ENCODE assay signal across 15 cellular contexts in genomic region chrX:48819394-48819793, GRCh38. TPM values are rescaled to one million over a fixed set of nuclear protein-coding genes. Genes with fewer than 3 reads are reported as not detected.
"Had no signal": no experiment of that assay in that cellular context is flagged by ENCODE, and none has a peak within 500 bp of the region (broad histone marks: within the 10 kb centered on the region; RNA-seq: fewer than 3 reads in every experiment).

No MANE protein-coding gene starts in this region.

RNA-seq across cellular contexts. Expression of gene ERAS, which starts 6.9 kb away (rescaled TPM):
- total RNA-seq: activated B cell treated with CpG ODN at 0.5 μM for 24 hours; activated CD4-positive, alpha-beta memory T cell treated with anti-CD3 and anti-CD28 coated beads for 36 hours; activated CD4-positive, alpha-beta memory T cell treated with anti-CD3 and anti-CD28 coated beads, Interleukin-2, amount 10 ng/mL, durations not matched to agents 7 days and 5 days; activated CD4-positive, alpha-beta T cell treated with anti-CD3 and anti-CD28 coated beads for 36 hours; activated CD4-positive, alpha-beta T cell treated with anti-CD3 and anti-CD28 coated beads, Interleukin-2, amount 10 ng/mL, durations not matched to agents 24 days and 14 days; activated CD4-positive, alpha-beta T cell treated with anti-CD3 and anti-CD28 coated beads, Interleukin-2, amount 10 ng/mL, durations not matched to agents 7 days and 5 days; activated CD8-positive, alpha-beta memory T cell treated with anti-CD3 and anti-CD28 coated beads, Interleukin-2, amount 10 ng/mL, durations not matched to agents 7 days and 5 days; activated CD8-positive, alpha-beta T cell treated with anti-CD3 and anti-CD28 coated beads for 36 hours; activated CD8-positive, alpha-beta T cell treated with anti-CD3 and anti-CD28 coated beads, Interleukin-2, amount 10 ng/mL, durations not matched to agents 7 days and 5 days; T-cell; T-helper 1 cell treated with Interleukin-12 subunit alpha and Interleukin-12 subunit beta and Interleukin-4 antibody, amounts not matched to agents 30 ng/mL and 1 ng/mL, for 36 hours; T-helper 17 cell; T-helper 2 cell treated with Interferon-gamma antibody and Interleukin-4, amounts not matched to agents 100 ng/mL and 5 ng/mL, for 36 hours; WTC11 had no signal

RNA-seq across cellular contexts. Expression of gene PCSK1N, which starts 16.0 kb away (rescaled TPM):
- total RNA-seq: activated B cell treated with CpG ODN at 0.5 μM for 24 hours; activated CD8-positive, alpha-beta T cell treated with anti-CD3 and anti-CD28 coated beads, Interleukin-2, amount 10 ng/mL, durations not matched to agents 7 days and 5 days had no signal

RNA-seq across cellular contexts. Expression of gene GATA1, which starts 33.0 kb away (rescaled TPM):
- total RNA-seq: activated B cell treated with CpG ODN at 0.5 μM for 24 hours; activated CD4-positive, alpha-beta memory T cell treated with anti-CD3 and anti-CD28 coated beads for 36 hours; activated CD4-positive, alpha-beta memory T cell treated with anti-CD3 and anti-CD28 coated beads, Interleukin-2, amount 10 ng/mL, durations not matched to agents 7 days and 5 days; activated CD4-positive, alpha-beta T cell treated with anti-CD3 and anti-CD28 coated beads for 36 hours; activated CD4-positive, alpha-beta T cell treated with anti-CD3 and anti-CD28 coated beads, Interleukin-2, amount 10 ng/mL, durations not matched to agents 24 days and 14 days; activated CD4-positive, alpha-beta T cell treated with anti-CD3 and anti-CD28 coated beads, Interleukin-2, amount 10 ng/mL, durations not matched to agents 7 days and 5 days; activated CD8-positive, alpha-beta memory T cell treated with anti-CD3 and anti-CD28 coated beads for 36 hours; activated CD8-positive, alpha-beta memory T cell treated with anti-CD3 and anti-CD28 coated beads, Interleukin-2, amount 10 ng/mL, durations not matched to agents 7 days and 5 days; activated CD8-positive, alpha-beta T cell treated with anti-CD3 and anti-CD28 coated beads for 36 hours; activated CD8-positive, alpha-beta T cell treated with anti-CD3 and anti-CD28 coated beads, Interleukin-2, amount 10 ng/mL, durations not matched to agents 7 days and 5 days; T-helper 1 cell treated with Interleukin-12 subunit alpha and Interleukin-12 subunit beta and Interleukin-4 antibody, amounts not matched to agents 30 ng/mL and 1 ng/mL, for 36 hours; T-helper 2 cell treated with Interferon-gamma antibody and Interleukin-4, amounts not matched to agents 100 ng/mL and 5 ng/mL, for 36 hours had no signal

RNA-seq across cellular contexts. Expression of gene GLOD5, which starts 57.8 kb away (rescaled TPM):
- total RNA-seq: activated B cell treated with CpG ODN at 0.5 μM for 24 hours; activated CD4-positive, alpha-beta memory T cell treated with anti-CD3 and anti-CD28 coated beads for 36 hours; activated CD4-positive, alpha-beta memory T cell treated with anti-CD3 and anti-CD28 coated beads, Interleukin-2, amount 10 ng/mL, durations not matched to agents 7 days and 5 days; activated CD4-positive, alpha-beta T cell treated with anti-CD3 and anti-CD28 coated beads for 36 hours; activated CD4-positive, alpha-beta T cell treated with anti-CD3 and anti-CD28 coated beads, Interleukin-2, amount 10 ng/mL, durations not matched to agents 24 days and 14 days; activated CD4-positive, alpha-beta T cell treated with anti-CD3 and anti-CD28 coated beads, Interleukin-2, amount 10 ng/mL, durations not matched to agents 7 days and 5 days; activated CD8-positive, alpha-beta memory T cell treated with anti-CD3 and anti-CD28 coated beads for 36 hours; activated CD8-positive, alpha-beta memory T cell treated with anti-CD3 and anti-CD28 coated beads, Interleukin-2, amount 10 ng/mL, durations not matched to agents 7 days and 5 days; activated CD8-positive, alpha-beta T cell treated with anti-CD3 and anti-CD28 coated beads for 36 hours; activated CD8-positive, alpha-beta T cell treated with anti-CD3 and anti-CD28 coated beads, Interleukin-2, amount 10 ng/mL, durations not matched to agents 7 days and 5 days; T-cell; T-helper 1 cell treated with Interleukin-12 subunit alpha and Interleukin-12 subunit beta and Interleukin-4 antibody, amounts not matched to agents 30 ng/mL and 1 ng/mL, for 36 hours; T-helper 17 cell; T-helper 2 cell treated with Interferon-gamma antibody and Interleukin-4, amounts not matched to agents 100 ng/mL and 5 ng/mL, for 36 hours; WTC11 had no signal
